9 cellular contexts compared by ENCODE assay signal in genomic region chr2:138536302-138536701, GRCh38. TPM values are rescaled to one million over a fixed set of nuclear protein-coding genes. Genes with fewer than 3 reads are reported as not detected.
DNase-seq lines count a peak whose midpoint lies in the region; ATAC-seq and TF ChIP-seq lines count a peak whose summit lies in the region.
"Had no signal": no experiment of that assay in that cellular context is flagged by ENCODE, and none has a peak within 500 bp of the region (broad histone marks: within the 10 kb centered on the region; RNA-seq: fewer than 3 reads in every experiment).

No MANE protein-coding gene starts in this region.

- DNase-seq in NCI-H2171 treated with DMSO at 0.1 percent for 48 hours (lab: John Stamatoyannopoulos, UW) (peak; percentile 74), mesendoderm (peak; percentile 81), NCI-H1092 treated with DMSO at 0.1 percent for 48 hours (lab: John Stamatoyannopoulos, UW) (no peak), heart left ventricle (no peak), SHP77 (lab: John Stamatoyannopoulos, UW) (no peak)
- no peak for DNase-seq in CD4-positive, alpha-beta T cell
- DNase-seq: GOT3 had no signal

- peaks cover 6% of the 10 kb centered on the region for H3K9me3 ChIP-seq in CD4-positive, alpha-beta T cell (ENCODE audit: control insufficient read depth, low read length)
- H3K9me3 ChIP-seq in heart left ventricle = peaks cover 0 to 21% (median 3%) of the 10 kb centered on the region in 12 donors

- peaks cover 4% of the 10 kb centered on the region for H3K4me1 ChIP-seq in mesendoderm (ENCODE audit: control insufficient read depth, low read depth, low read length)
- H3K4me1 ChIP-seq in heart left ventricle = peaks cover 0 to 21% (median 8%) of the 10 kb centered on the region in 12 donors

- H2AK5ac ChIP-seq in mesendoderm (ENCODE audit: low read length) = no peak overlapping the region

- POLR2A ChIA-PET in CD4-positive, alpha-beta T cell (lab: Charles Lee) = no interaction called here

- no peaks in the 10 kb centered on the region for H3K27me3 Mint-ChIP-seq in CD4-positive, alpha-beta T cell

- H3K56ac ChIP-seq in mesendoderm (ENCODE audit: low read length) = peak overlapping the region; percentile 2

- H4K8ac ChIP-seq in mesendoderm (ENCODE audit: low read depth, low read length) = no peak overlapping the region

- H3K4me3 Mint-ChIP-seq in CD4-positive, alpha-beta T cell = no peak overlapping the region

- peaks cover 5% of the 10 kb centered on the region for H3K9me3 Mint-ChIP-seq in CD4-positive, alpha-beta T cell

- H3K4me2 ChIP-seq in mesendoderm (ENCODE audit: low read length) = no peak overlapping the region

- no peaks in the 10 kb centered on the region for H3K36me3 ChIP-seq in mesendoderm (ENCODE audit: control insufficient read depth, insufficient read depth, low read length)
- H3K36me3 ChIP-seq in heart left ventricle = peaks cover 0 to 10% (median 3%) of the 10 kb centered on the region in 9 donors

- intact Hi-C loops in CD4-positive, alpha-beta T cell (cut with DNase I, micrococcal nuclease) = no loop called here
- intact Hi-C loops in heart left ventricle (cut with DNase I) = no loop called here

- no peak overlapping the region for H3K4me3 ChIP-seq in mesendoderm (ENCODE audit: low read length)
- H3K4me3 ChIP-seq in heart left ventricle = no peak overlapping the region

- H3K18ac ChIP-seq in mesendoderm (ENCODE audit: low read length) = no peak overlapping the region

- peaks cover 3% of the 10 kb centered on the region for H3K79me2 ChIP-seq in mesendoderm (ENCODE audit: control insufficient read depth, insufficient read depth, low read length)

- no peak for TF ChIP-seq CTCF in CD4-positive, alpha-beta T cell (IDR thresholded peaks at IDR 0.05)
- no peak for TF ChIP-seq CTCF in heart left ventricle (IDR thresholded peaks at IDR 0.05)

- ATAC-seq in GM18511 (IDR thresholded peaks at IDR 0.05; ENCODE audit: unreplicated experiment) = peak; percentile 82
- peak; percentile 87 for ATAC-seq in HG02571 (IDR thresholded peaks at IDR 0.05; ENCODE audit: unreplicated experiment)
- ATAC-seq in CD4-positive, alpha-beta T cell (ENCODE audit: poor library complexity) = no peak
- ATAC-seq in heart left ventricle = no peak

- TF ChIP-seq POLR2A in heart left ventricle (IDR thresholded peaks at IDR 0.05) = no peak

- CTCF ChIA-PET in CD4-positive, alpha-beta T cell (lab: Charles Lee) = no interaction called here

- no peak overlapping the region for H3K9ac ChIP-seq in mesendoderm (ENCODE audit: low read length)

- no peak overlapping the region for H3K23ac ChIP-seq in mesendoderm (ENCODE audit: low read length)

- H3K4me1 Mint-ChIP-seq in CD4-positive, alpha-beta T cell (ENCODE audit: low read depth) = peaks cover 15% of the 10 kb centered on the region

- peaks cover 70% of the 10 kb centered on the region for H3K36me3 Mint-ChIP-seq in CD4-positive, alpha-beta T cell (ENCODE audit: low read depth)

- no peak overlapping the region for H2BK5ac ChIP-seq in mesendoderm (ENCODE audit: low read length)

- H4K5ac ChIP-seq in mesendoderm (ENCODE audit: low read length) = no peak overlapping the region

- no CpG with 5 or more reads among the region's 2 CpGs for WGBS in mesendoderm (ENCODE audit: extremely low coverage, insufficient coverage, low lambda C conversion rate)
- WGBS in heart left ventricle, 4 donors = 82 to 88% (median 85%) methylated on average over 2 of the region's 2 CpGs

- H3K4ac ChIP-seq in mesendoderm (ENCODE audit: low read depth, low read length) = no peak overlapping the region

- no peak overlapping the region for H3K27ac Mint-ChIP-seq in CD4-positive, alpha-beta T cell

- no peak overlapping the region for H2BK120ac ChIP-seq in mesendoderm (ENCODE audit: low read depth, low read length)

- no peaks in the 10 kb centered on the region for H3K79me1 ChIP-seq in mesendoderm (ENCODE audit: low read length)

- H3K27ac ChIP-seq in mesendoderm (ENCODE audit: low read depth, low read length) = no peak overlapping the region
- H3K27ac ChIP-seq in CD4-positive, alpha-beta T cell (ENCODE audit: low read depth, low read length) = no peak overlapping the region
- H3K27ac ChIP-seq in heart left ventricle = no peak overlapping the region

- no peak overlapping the region for H2BK15ac ChIP-seq in mesendoderm (replicated peaks; ENCODE audit: low read depth)

- H3K27me3 ChIP-seq in mesendoderm (ENCODE audit: insufficient read depth, low read length, poor library complexity) (no peaks in the 10 kb centered on the region), heart left ventricle (no peaks in the 10 kb centered on the region)
- no peaks in the 10 kb centered on the region for H3K27me3 ChIP-seq in CD4-positive, alpha-beta T cell (ENCODE audit: control insufficient read depth, insufficient read depth, low read length)

RNA-seq across cellular contexts. Expression of gene SPOPL, which starts 34.7 kb away (rescaled TPM):
- 6.4 TPM for polyA plus RNA-seq in mesendoderm (2013, experiment 1 of 2)
- polyA plus RNA-seq in mesendoderm (2013, experiment 2 of 2) = 7.4 TPM
- total RNA-seq in CD4-positive, alpha-beta T cell = 10 to 100 TPM; 12.0 to 13.2 TPM
- total RNA-seq in heart left ventricle = 10 to 100 TPM; 11.4 to 20.6 (median 17.7) TPM
- polyA plus RNA-seq in heart left ventricle = 1 to 10 TPM; 3.0 to 6.4 TPM

Comparison
In these comparisons a context has a peak if more than half of its experiments do, and no peak if none do; other contexts are left out.
1. ATAC-seq: peak in GM18511 (single experiment) and HG02571 (single experiment); none in CD4-positive, alpha-beta T cell (single experiment) and heart left ventricle (0 of 4).
2. DNase-seq: peak in NCI-H2171 treated with DMSO at 0.1 percent for 48 hours (single experiment) and mesendoderm (single experiment); none in NCI-H1092 treated with DMSO at 0.1 percent for 48 hours (single experiment), CD4-positive, alpha-beta T cell (0 of 10), heart left ventricle (0 of 5) and SHP77 (0 of 2).